In the genomic region with DNA sequence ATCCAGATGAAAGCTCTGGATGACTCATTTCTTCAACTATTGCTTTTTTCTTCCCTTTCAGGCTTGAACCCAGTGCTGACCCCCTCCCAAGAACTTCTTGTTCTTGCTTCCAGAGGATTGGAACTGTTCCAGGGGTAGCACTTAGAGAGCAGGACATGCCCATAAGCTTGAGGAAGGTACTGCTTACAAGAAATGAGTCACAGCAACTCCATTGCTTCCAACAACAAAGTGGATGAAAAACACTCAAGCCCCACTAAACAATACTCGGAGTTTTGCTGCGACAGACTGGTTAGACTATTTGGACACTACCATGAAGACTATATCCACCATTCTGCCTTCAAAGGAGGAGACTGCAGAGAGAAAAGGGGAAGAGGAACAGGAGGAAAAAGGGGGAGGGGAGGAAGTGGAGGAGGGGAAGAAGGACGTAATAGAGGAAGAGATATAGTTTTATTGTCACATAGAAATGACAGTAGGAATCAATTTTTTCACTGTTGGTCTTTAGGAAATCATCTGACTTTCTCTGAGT, we compare ENCODE assay signal across 10 cellular contexts. TPM values are rescaled to one million over a fixed set of nuclear protein-coding genes. Genes with fewer than 3 reads are reported as not detected.
DNase-seq lines count a peak whose midpoint lies in the region; ATAC-seq, FAIRE-seq and TF ChIP-seq lines count a peak whose summit lies in the region.
"Had no signal": no experiment of that assay in that cellular context is flagged by ENCODE, and none has a peak within 500 bp of the region (broad histone marks: within the 10 kb centered on the region; RNA-seq: fewer than 3 reads in every experiment).

No MANE protein-coding gene starts in this region.

- no peak for DNase-seq in GM12892 (ENCODE audit: insufficient read length)
- DNase-seq in NOMO-1 treated with DMSO at 0.1 percent for 48 hours (lab: John Stamatoyannopoulos, UW; ENCODE audit: unreplicated experiment), result peak; percentile 68
- DNase-seq in central memory CD8-positive, alpha-beta T cell (ENCODE audit: low spot score in 2 of 2), result no peak
- DNase-seq in osteocyte (ENCODE audit: extremely low spot score, unreplicated experiment), result no peak
- DNase-seq in A172 (ENCODE audit: low spot score), result no peak
- DNase-seq in RCC 7860 (ENCODE audit: low spot score), result no peak
- no peak for DNase-seq in activated CD8-positive, alpha-beta memory T cell treated with anti-CD3 and anti-CD28 coated beads, Interleukin-2, amount 50 U/mL, for 4 hours

- TF ChIP-seq CTCF in osteocyte (IDR thresholded peaks at IDR 0.05), result no peak

- peaks cover 16% of the 10 kb centered on the region for H3K36me3 Mint-ChIP-seq in central memory CD8-positive, alpha-beta T cell (ENCODE audit: insufficient read depth)
- H3K36me3 Mint-ChIP-seq in osteocyte (ENCODE audit: unreplicated experiment), result no peaks in the 10 kb centered on the region

- ATAC-seq in central memory CD8-positive, alpha-beta T cell (replicated peaks; ENCODE audit: extremely low read depth, poor library complexity, severe bottlenecking), result no peak
- ATAC-seq in GM21390 (IDR thresholded peaks at IDR 0.05; ENCODE audit: unreplicated experiment), result no peak

- peaks cover 26% of the 10 kb centered on the region for H3K4me1 Mint-ChIP-seq in central memory CD8-positive, alpha-beta T cell
- peaks cover 26% of the 10 kb centered on the region for H3K4me1 Mint-ChIP-seq in osteocyte (ENCODE audit: unreplicated experiment)

- peak overlapping the region; percentile 93 for H3K4me3 Mint-ChIP-seq in central memory CD8-positive, alpha-beta T cell
- H3K4me3 Mint-ChIP-seq in osteocyte (ENCODE audit: unreplicated experiment), result peak overlapping the region; percentile 89

- no peak for TF ChIP-seq POLR2A in GM12892 (IDR thresholded peaks at IDR 0.05; ENCODE audit: low read depth, low read length)

- FAIRE-seq in GM12892 (lab: Jason Lieb, UNC), result peak; percentile 63
- no peak for FAIRE-seq in RCC 7860 (lab: Jason Lieb, UNC)
- FAIRE-seq: endometrium, TTC549 had no signal

- no peak overlapping the region for H3K27ac Mint-ChIP-seq in central memory CD8-positive, alpha-beta T cell (ENCODE audit: low read depth)
- H3K27ac Mint-ChIP-seq in osteocyte (ENCODE audit: unreplicated experiment), result peak overlapping the region; percentile 58

- H3K9me3 Mint-ChIP-seq in central memory CD8-positive, alpha-beta T cell, result no peaks in the 10 kb centered on the region
- no peaks in the 10 kb centered on the region for H3K9me3 Mint-ChIP-seq in osteocyte (ENCODE audit: unreplicated experiment)

- H3K27me3 Mint-ChIP-seq in central memory CD8-positive, alpha-beta T cell, result peaks cover 21% of the 10 kb centered on the region
- peaks cover 2% of the 10 kb centered on the region for H3K27me3 Mint-ChIP-seq in osteocyte (ENCODE audit: unreplicated experiment)

RNA-seq across cellular contexts. Expression of a gene that starts 1.6 kb away (rescaled TPM):
- polyA plus RNA-seq in GM12892 (2012; ENCODE audit: missing spikeins), result 8.1 TPM
- total RNA-seq in osteocyte, result 38.3 and 39.2 TPM in 2 replicates
- 15.5 and 18.1 TPM in 2 replicates for total RNA-seq in A172 (2014; rRNA removed; shearing (Covaris generic))
